ENCODE assay signal across 1 cellular context in the genomic region with DNA sequence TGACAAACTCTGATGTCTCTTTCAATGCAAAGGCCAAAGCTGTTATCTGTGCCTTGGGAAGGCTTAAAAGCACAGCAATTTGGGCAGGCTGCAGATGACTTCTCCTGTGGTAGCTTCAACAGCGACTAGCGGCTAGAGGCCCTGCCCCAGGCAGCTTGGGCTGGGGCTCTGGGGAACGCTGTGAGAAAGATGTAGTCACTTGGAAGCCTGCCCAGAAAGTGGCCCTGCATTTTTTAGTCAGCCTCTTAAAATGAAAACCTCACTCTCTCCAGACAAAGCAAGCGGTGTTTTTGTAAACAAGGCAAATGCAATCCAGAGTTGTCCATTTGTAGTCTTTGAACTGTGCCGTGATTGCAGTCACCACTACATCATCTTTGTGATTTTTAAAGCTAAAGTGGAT.
TF ChIP-seq lines count a peak whose summit lies in the region.

No MANE protein-coding gene starts in this region.

TF ChIP-seq in GM23338, 12 proteins besides CTCF, POLR2A, EP300 and RAD21 (continued from another document):
- TF ChIP-seq, protein P1, sequence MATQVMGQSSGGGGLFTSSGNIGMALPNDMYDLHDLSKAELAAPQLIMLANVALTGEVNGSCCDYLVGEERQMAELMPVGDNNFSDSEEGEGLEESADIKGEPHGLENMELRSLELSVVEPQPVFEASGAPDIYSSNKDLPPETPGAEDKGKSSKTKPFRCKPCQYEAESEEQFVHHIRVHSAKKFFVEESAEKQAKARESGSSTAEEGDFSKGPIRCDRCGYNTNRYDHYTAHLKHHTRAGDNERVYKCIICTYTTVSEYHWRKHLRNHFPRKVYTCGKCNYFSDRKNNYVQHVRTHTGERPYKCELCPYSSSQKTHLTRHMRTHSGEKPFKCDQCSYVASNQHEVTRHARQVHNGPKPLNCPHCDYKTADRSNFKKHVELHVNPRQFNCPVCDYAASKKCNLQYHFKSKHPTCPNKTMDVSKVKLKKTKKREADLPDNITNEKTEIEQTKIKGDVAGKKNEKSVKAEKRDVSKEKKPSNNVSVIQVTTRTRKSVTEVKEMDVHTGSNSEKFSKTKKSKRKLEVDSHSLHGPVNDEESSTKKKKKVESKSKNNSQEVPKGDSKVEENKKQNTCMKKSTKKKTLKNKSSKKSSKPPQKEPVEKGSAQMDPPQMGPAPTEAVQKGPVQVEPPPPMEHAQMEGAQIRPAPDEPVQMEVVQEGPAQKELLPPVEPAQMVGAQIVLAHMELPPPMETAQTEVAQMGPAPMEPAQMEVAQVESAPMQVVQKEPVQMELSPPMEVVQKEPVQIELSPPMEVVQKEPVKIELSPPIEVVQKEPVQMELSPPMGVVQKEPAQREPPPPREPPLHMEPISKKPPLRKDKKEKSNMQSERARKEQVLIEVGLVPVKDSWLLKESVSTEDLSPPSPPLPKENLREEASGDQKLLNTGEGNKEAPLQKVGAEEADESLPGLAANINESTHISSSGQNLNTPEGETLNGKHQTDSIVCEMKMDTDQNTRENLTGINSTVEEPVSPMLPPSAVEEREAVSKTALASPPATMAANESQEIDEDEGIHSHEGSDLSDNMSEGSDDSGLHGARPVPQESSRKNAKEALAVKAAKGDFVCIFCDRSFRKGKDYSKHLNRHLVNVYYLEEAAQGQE (IDR thresholded peaks at IDR 0.05; ENCODE audit: unreplicated experiment), result no peak
- no peak for TF ChIP-seq EZH2 (IDR thresholded peaks at IDR 0.05; ENCODE audit: low read depth, unreplicated experiment)
- no peak for TF ChIP-seq NANOG (IDR thresholded peaks at IDR 0.05; ENCODE audit: borderline replicate concordance)
